9 cellular contexts compared by ENCODE assay signal in genomic region chr11:35216962-35217667, GRCh38.
A peak's percentile ranks its signal among the peaks of the same experiment; 100 is the strongest.
DNase-seq lines count a peak whose midpoint lies in the region; ATAC-seq and TF ChIP-seq lines count a peak whose summit lies in the region.
"Had no signal": no experiment of that assay in that cellular context is flagged by ENCODE, and none has a peak within 500 bp of the region (broad histone marks: within the 10 kb centered on the region; RNA-seq: fewer than 3 reads in every experiment).

No MANE protein-coding gene starts in this region.

- H3K4me2 ChIP-seq in DND-41 (ENCODE audit: insufficient read depth, low read length) = no peak overlapping the region

- H3K79me2 ChIP-seq in DND-41 (ENCODE audit: insufficient read depth, low read length) = no peaks in the 10 kb centered on the region

- H4K20me1 ChIP-seq in DND-41 (ENCODE audit: insufficient read depth, low read length) = no peaks in the 10 kb centered on the region

- no peaks in the 10 kb centered on the region for H3K4me1 ChIP-seq in DND-41 (ENCODE audit: insufficient read depth, low read length)

- peaks cover 47% of the 10 kb centered on the region for H3K36me3 Mint-ChIP-seq in memory B cell

- H3K9ac ChIP-seq in DND-41 (ENCODE audit: low read depth, low read length) = no peak overlapping the region

- H3K4me3 Mint-ChIP-seq in memory B cell = no peak overlapping the region

- intact Hi-C loops in cardiac septum (cut with DNase I) = no loop called here

- H3K27me3 ChIP-seq in DND-41 (ENCODE audit: insufficient read depth, low read length, poor library complexity) (no peaks in the 10 kb centered on the region), MG63 (no peaks in the 10 kb centered on the region)

- H3K36me3 ChIP-seq in DND-41 (ENCODE audit: insufficient read depth, low read length) = peaks cover 59% of the 10 kb centered on the region
- peaks cover 99% of the 10 kb centered on the region for H3K36me3 ChIP-seq in MG63

- H3K4me1 Mint-ChIP-seq in memory B cell = peaks cover 20% of the 10 kb centered on the region

- H3K9me3 ChIP-seq in DND-41 (ENCODE audit: insufficient read depth, low read length, severe bottlenecking) (no peaks in the 10 kb centered on the region), MG63 (no peaks in the 10 kb centered on the region)

- H3K4me3 ChIP-seq in DND-41 (ENCODE audit: low read depth in 1 of 2, low read length in 2 of 2) = no peak overlapping the region
- no peak overlapping the region for H3K4me3 ChIP-seq in Jurkat, Clone E6-1 (ENCODE audit: low read length)
- no peak overlapping the region for H3K4me3 ChIP-seq in MG63

- no peak overlapping the region for H3K27ac ChIP-seq in DND-41 (ENCODE audit: low read length)

- no peak overlapping the region for H2AFZ ChIP-seq in DND-41 (ENCODE audit: low read depth, low read length)

- H3K9me3 Mint-ChIP-seq in memory B cell = no peaks in the 10 kb centered on the region

- TF ChIP-seq CTCF in DND-41 (IDR thresholded peaks at IDR 0.05; ENCODE audit: borderline replicate concordance, extremely low read depth, low read length, poor library complexity, severe bottlenecking) = no peak

- H3K27ac Mint-ChIP-seq in memory B cell = peak overlapping the region; percentile 80

- ATAC-seq in DND-41 (ENCODE audit: insufficient read depth, low read depth) (peak; percentile 66; the same call in 2 of the 3 replicates), memory B cell (ENCODE audit: low read depth) (no peak)
- ATAC-seq: SK-N-SH treated with all-trans-retinoic acid at 6 μM for 48 hours had no signal

- DNase-seq in DND-41 = peak; percentile 23
- peak; percentile 75 for DNase-seq in Jurkat, Clone E6-1 (ENCODE audit: low read depth, low spot score)
- DNase-seq in activated effector memory CD4-positive, alpha-beta T cell treated with anti-CD3 and anti-CD28 coated beads, Interleukin-2, amount 50 U/mL, for 16 hours = peak; percentile 65
- no peak for DNase-seq in memory B cell (ENCODE audit: low spot score in 2 of 2)
- no peak for DNase-seq in NCI-H774 (lab: John Stamatoyannopoulos, UW)
- DNase-seq in cardiac septum (ENCODE audit: low spot score) = no peak
- DNase-seq in MG63 = no peak
- no peak for DNase-seq in 8988T

- H3K27me3 Mint-ChIP-seq in memory B cell = no peaks in the 10 kb centered on the region

Comparison
In these comparisons a context has a peak if more than half of its experiments do, and no peak if none do; other contexts are left out.
1. DNase-seq: peak in DND-41 (single experiment), Jurkat, Clone E6-1 (single experiment) and activated effector memory CD4-positive, alpha-beta T cell treated with anti-CD3 and anti-CD28 coated beads, Interleukin-2, amount 50 U/mL, for 16 hours (single experiment); none in memory B cell (0 of 2), NCI-H774 (single experiment), cardiac septum (single experiment), MG63 (single experiment) and 8988T (single experiment).